In genomic region chrX:123960956-123961267, GRCh38 we compare ENCODE assay signal across 8 cellular contexts. TPM values are rescaled to one million over a fixed set of nuclear protein-coding genes. Genes with fewer than 3 reads are reported as not detected.
DNase-seq lines count a peak whose midpoint lies in the region; ATAC-seq and TF ChIP-seq lines count a peak whose summit lies in the region.

No MANE protein-coding gene starts in this region.

- no peak for ATAC-seq in GM19395 (IDR thresholded peaks at IDR 0.05; ENCODE audit: unreplicated experiment)

- H3K4me1 Mint-ChIP-seq in nephron progenitor cell = peaks cover 27% of the 10 kb centered on the region

- H3K4me3 ChIP-seq in BJ (ENCODE audit: low read depth, low read length) (peak overlapping the region; percentile 83), LNCaP clone FGC (ENCODE audit: low read depth, low read length) (peak overlapping the region; percentile 88), duodenal mucosa (ENCODE audit: low read depth in 1 of 2, low read length in 2 of 2) (peak overlapping the region; percentile 81)

- no peaks in the 10 kb centered on the region for H3K27me3 Mint-ChIP-seq in nephron progenitor cell (ENCODE audit: low read depth, poor library complexity)

- H3K27me3 ChIP-seq in BJ (ENCODE audit: control insufficient read depth, insufficient read depth, low read length) (no peaks in the 10 kb centered on the region), duodenal mucosa (ENCODE audit: control insufficient read depth in 1 of 2, insufficient read depth in 2 of 2, low read length in 2 of 2) (no peaks in the 10 kb centered on the region)

- H3K4me3 Mint-ChIP-seq in nephron progenitor cell = peak overlapping the region; percentile 96

- CTCF ChIA-PET in BJ (lab: Yijun Ruan, JAX) = no interaction called here

- DNase-seq in BJ (ENCODE audit: low read depth) (no peak), LNCaP clone FGC (ENCODE audit: low read depth) (no peak), nephron progenitor cell (no peak), occipital lobe (lab: John Stamatoyannopoulos, UW) (no peak), 8988T (no peak), NCI-H1694 (lab: John Stamatoyannopoulos, UW) (no peak)

- H3K27ac Mint-ChIP-seq in nephron progenitor cell = peak overlapping the region; percentile 98

- no peak for TF ChIP-seq CTCF in BJ (IDR thresholded peaks at IDR 0.05; ENCODE audit: insufficient read depth, low read depth, low read length)
- TF ChIP-seq CTCF in LNCaP clone FGC (IDR thresholded peaks at IDR 0.05; ENCODE audit: control insufficient read depth, extremely low read depth, insufficient read depth) = no peak
- no peak for TF ChIP-seq CTCF in nephron progenitor cell (IDR thresholded peaks at IDR 0.05)

- H3K27ac ChIP-seq in duodenal mucosa (ENCODE audit: low read depth, low read length) = peak overlapping the region; percentile 92

- H3K36me3 ChIP-seq in BJ (ENCODE audit: control insufficient read depth, insufficient read depth, low read length) = no peaks in the 10 kb centered on the region
- no peaks in the 10 kb centered on the region for H3K36me3 ChIP-seq in duodenal mucosa (ENCODE audit: control insufficient read depth in 1 of 2, insufficient read depth in 2 of 2, low read length in 2 of 2)

- peak overlapping the region; percentile 86 to 97 for H3K9ac ChIP-seq in duodenal mucosa (ENCODE audit: low read depth in 1 of 2, low read length in 2 of 2)

- H3K4me1 ChIP-seq in duodenal mucosa (ENCODE audit: control insufficient read depth in 1 of 2, insufficient read depth in 2 of 2, low read length in 2 of 2) = peaks cover 0 to 9% of the 10 kb centered on the region in 2 donors

- no peaks in the 10 kb centered on the region for H3K9me3 ChIP-seq in duodenal mucosa (ENCODE audit: control insufficient read depth in 1 of 2, low read length in 2 of 2)

- peaks cover 60% of the 10 kb centered on the region for H3K9me3 Mint-ChIP-seq in nephron progenitor cell

- H3K36me3 Mint-ChIP-seq in nephron progenitor cell (ENCODE audit: low read depth) = peaks cover 3% of the 10 kb centered on the region

- POLR2A ChIA-PET in BJ (lab: Charles Lee) = no interaction called here

RNA-seq across cellular contexts. Expression of gene STAG2, which starts 0.6 kb away (rescaled TPM):
- 15.7 and 34.1 TPM in 2 replicates for polyA plus RNA-seq in BJ (2011; rRNA removed)
- 23.5 and 26.4 TPM in 2 replicates for polyA minus RNA-seq in BJ (2011; rRNA and poly(A)+ RNA removed)
- 142 TPM for total RNA-seq in occipital lobe
